ENCODE assay signal across 1 cellular context in the genomic region with DNA sequence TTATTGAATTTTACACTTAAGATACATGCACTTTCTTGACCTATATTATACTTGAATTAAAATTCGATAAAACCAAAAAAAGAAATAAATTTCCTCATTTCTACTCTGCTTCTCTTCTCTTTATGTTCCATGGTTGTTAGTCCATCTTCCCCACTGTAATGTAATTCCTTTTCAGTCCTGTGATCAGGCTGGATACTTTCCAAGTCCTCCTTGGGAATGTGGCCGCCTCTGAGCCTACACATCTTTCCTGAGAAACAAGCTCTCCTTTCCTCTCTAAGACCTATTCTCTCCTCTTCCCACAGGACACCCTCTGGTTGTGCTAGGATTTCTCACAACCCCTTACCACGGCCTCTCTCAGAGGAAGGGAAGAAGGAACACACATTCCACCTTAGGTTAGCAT.
TF ChIP-seq lines count a peak whose summit lies in the region.

No MANE protein-coding gene starts in this region.

TF ChIP-seq in GM23338, 12 proteins besides CTCF, POLR2A, EP300 and RAD21 (continued from another document):
- TF ChIP-seq, protein P1, sequence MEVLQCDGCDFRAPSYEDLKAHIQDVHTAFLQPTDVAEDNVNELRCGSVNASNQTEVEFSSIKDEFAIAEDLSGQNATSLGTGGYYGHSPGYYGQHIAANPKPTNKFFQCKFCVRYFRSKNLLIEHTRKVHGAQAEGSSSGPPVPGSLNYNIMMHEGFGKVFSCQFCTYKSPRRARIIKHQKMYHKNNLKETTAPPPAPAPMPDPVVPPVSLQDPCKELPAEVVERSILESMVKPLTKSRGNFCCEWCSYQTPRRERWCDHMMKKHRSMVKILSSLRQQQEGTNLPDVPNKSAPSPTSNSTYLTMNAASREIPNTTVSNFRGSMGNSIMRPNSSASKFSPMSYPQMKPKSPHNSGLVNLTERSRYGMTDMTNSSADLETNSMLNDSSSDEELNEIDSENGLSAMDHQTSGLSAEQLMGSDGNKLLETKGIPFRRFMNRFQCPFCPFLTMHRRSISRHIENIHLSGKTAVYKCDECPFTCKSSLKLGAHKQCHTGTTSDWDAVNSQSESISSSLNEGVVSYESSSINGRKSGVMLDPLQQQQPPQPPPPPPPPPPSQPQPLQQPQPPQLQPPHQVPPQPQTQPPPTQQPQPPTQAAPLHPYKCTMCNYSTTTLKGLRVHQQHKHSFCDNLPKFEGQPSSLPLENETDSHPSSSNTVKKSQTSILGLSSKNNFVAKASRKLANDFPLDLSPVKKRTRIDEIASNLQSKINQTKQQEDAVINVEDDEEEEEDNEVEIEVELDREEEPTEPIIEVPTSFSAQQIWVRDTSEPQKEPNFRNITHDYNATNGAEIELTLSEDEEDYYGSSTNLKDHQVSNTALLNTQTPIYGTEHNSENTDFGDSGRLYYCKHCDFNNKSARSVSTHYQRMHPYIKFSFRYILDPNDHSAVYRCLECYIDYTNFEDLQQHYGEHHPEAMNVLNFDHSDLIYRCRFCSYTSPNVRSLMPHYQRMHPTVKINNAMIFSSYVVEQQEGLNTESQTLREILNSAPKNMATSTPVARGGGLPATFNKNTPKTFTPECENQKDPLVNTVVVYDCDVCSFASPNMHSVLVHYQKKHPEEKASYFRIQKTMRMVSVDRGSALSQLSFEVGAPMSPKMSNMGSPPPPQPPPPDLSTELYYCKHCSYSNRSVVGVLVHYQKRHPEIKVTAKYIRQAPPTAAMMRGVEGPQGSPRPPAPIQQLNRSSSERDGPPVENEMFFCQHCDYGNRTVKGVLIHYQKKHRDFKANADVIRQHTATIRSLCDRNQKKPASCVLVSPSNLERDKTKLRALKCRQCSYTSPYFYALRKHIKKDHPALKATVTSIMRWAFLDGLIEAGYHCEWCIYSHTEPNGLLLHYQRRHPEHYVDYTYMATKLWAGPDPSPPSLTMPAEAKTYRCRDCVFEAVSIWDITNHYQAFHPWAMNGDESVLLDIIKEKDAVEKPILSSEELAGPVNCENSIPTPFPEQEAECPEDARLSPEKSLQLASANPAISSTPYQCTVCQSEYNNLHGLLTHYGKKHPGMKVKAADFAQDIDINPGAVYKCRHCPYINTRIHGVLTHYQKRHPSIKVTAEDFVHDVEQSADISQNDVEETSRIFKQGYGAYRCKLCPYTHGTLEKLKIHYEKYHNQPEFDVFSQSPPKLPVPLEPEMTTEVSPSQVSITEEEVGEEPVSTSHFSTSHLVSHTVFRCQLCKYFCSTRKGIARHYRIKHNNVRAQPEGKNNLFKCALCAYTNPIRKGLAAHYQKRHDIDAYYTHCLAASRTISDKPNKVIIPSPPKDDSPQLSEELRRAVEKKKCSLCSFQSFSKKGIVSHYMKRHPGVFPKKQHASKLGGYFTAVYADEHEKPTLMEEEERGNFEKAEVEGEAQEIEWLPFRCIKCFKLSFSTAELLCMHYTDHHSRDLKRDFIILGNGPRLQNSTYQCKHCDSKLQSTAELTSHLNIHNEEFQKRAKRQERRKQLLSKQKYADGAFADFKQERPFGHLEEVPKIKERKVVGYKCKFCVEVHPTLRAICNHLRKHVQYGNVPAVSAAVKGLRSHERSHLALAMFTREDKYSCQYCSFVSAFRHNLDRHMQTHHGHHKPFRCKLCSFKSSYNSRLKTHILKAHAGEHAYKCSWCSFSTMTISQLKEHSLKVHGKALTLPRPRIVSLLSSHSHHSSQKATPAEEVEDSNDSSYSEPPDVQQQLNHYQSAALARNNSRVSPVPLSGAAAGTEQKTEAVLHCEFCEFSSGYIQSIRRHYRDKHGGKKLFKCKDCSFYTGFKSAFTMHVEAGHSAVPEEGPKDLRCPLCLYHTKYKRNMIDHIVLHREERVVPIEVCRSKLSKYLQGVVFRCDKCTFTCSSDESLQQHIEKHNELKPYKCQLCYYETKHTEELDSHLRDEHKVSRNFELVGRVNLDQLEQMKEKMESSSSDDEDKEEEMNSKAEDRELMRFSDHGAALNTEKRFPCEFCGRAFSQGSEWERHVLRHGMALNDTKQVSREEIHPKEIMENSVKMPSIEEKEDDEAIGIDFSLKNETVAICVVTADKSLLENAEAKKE (CRISPR knock-in tag; IDR thresholded peaks at IDR 0.05), result no peak
- TF ChIP-seq ZNF331 (CRISPR knock-in tag; IDR thresholded peaks at IDR 0.05; ENCODE audit: low read depth) (no peak), NANOG (IDR thresholded peaks at IDR 0.05; ENCODE audit: borderline replicate concordance) (no peak), EZH2phosphoT487 (IDR thresholded peaks at IDR 0.05; ENCODE audit: unreplicated experiment) (no peak)
TF ChIP-seq in GM23338: peak in this region for 0.
